19 cellular contexts compared by ENCODE assay signal in genomic region chr16:53816211-53816610, GRCh38.
A peak's percentile ranks its signal among the peaks of the same experiment; 100 is the strongest.
DNase-seq lines count a peak whose midpoint lies in the region; ATAC-seq, FAIRE-seq and TF ChIP-seq lines count a peak whose summit lies in the region.
"Had no signal": no experiment of that assay in that cellular context is flagged by ENCODE, and none has a peak within 500 bp of the region (broad histone marks: within the 10 kb centered on the region; RNA-seq: fewer than 3 reads in every experiment).

No MANE protein-coding gene starts in this region.

- H3K27ac Mint-ChIP-seq in astrocyte (ENCODE audit: unreplicated experiment), result peak overlapping the region; percentile 95
- H3K27ac Mint-ChIP-seq in stimulated activated effector memory CD8-positive, alpha-beta T cell treated with anti-CD3 and anti-CD28 coated beads, Interleukin-12 subunit alpha, Interleukin-12 subunit beta, amount 100 ng/mL, for 72 hours, result no peak overlapping the region
- H3K27ac Mint-ChIP-seq: activated CD4-positive, alpha-beta T cell treated with anti-CD3 and anti-CD28 coated beads for 36 hours; stimulated activated naive CD8-positive, alpha-beta T cell treated with anti-CD3 and anti-CD28 coated beads, Interleukin-15, Interleukin-2, amounts not matched to agents 100 ng/mL and 50 ng/mL, for 24 hours; type B pancreatic cell had no signal

- POLR2A ChIA-PET in AG04450 (lab: Yijun Ruan, JAX), result interaction anchor here (0.6 kb wide), 1 partner anchor 134 kb away, joined by 3 read pairs; no protein-coding TSS in a partner anchor

- H3K36me3 ChIP-seq in astrocyte (ENCODE audit: insufficient read depth, low read length), result no peaks in the 10 kb centered on the region
- H3K36me3 ChIP-seq in hepatocyte (replicated peaks; ENCODE audit: insufficient read depth, low read depth), result no peaks in the 10 kb centered on the region

- TF ChIP-seq CTCF in AG04450 (IDR thresholded peaks at IDR 0.05; ENCODE audit: low read depth, low read length), result no peak
- no peak for TF ChIP-seq CTCF in astrocyte (IDR thresholded peaks at IDR 0.05; ENCODE audit: insufficient read depth, low read depth, low read length)
- TF ChIP-seq CTCF in hepatocyte (IDR thresholded peaks at IDR 0.05; ENCODE audit: poor library complexity), result no peak

- peaks cover under 1% of the 10 kb centered on the region for H3K79me2 ChIP-seq in astrocyte (ENCODE audit: insufficient read depth, low read length)
- no peaks in the 10 kb centered on the region for H3K79me2 ChIP-seq in hepatocyte

- no peaks in the 10 kb centered on the region for H4K20me1 ChIP-seq in astrocyte (ENCODE audit: insufficient read depth, low read length)
- H4K20me1 ChIP-seq in hepatocyte (ENCODE audit: insufficient read depth, poor library complexity, severe bottlenecking), result no peaks in the 10 kb centered on the region

- H3K4me3 ChIP-seq in AG04450 (ENCODE audit: low read depth, low read length) (no peak overlapping the region), astrocyte (ENCODE audit: insufficient read depth, low read depth, low read length) (no peak overlapping the region), hepatocyte (no peak overlapping the region)
- H3K4me3 ChIP-seq: mucosa of descending colon had no signal

- 83% methylated on average over 2 of the region's 2 CpGs for WGBS in hepatocyte (ENCODE audit: low lambda C conversion rate, missing lambda C conversion rate)

- no peaks in the 10 kb centered on the region for H3K9me2 ChIP-seq in hepatocyte (replicated peaks; ENCODE audit: insufficient read depth)

- peaks cover 14% of the 10 kb centered on the region for H3K36me3 Mint-ChIP-seq in astrocyte (ENCODE audit: low read depth, unreplicated experiment)
- peaks cover 13% of the 10 kb centered on the region for H3K36me3 Mint-ChIP-seq in stimulated activated effector memory CD8-positive, alpha-beta T cell treated with anti-CD3 and anti-CD28 coated beads, Interleukin-12 subunit alpha, Interleukin-12 subunit beta, amount 100 ng/mL, for 72 hours

- peak overlapping the region; percentile 34 for H3K9ac ChIP-seq in astrocyte (ENCODE audit: low read length)

- H3K9me3 ChIP-seq in AG04450 (ENCODE audit: control insufficient read depth, insufficient read depth, low read length), result no peaks in the 10 kb centered on the region
- H3K9me3 ChIP-seq in astrocyte (ENCODE audit: insufficient read depth, low read depth, low read length), result no peaks in the 10 kb centered on the region
- H3K9me3 ChIP-seq in hepatocyte (ENCODE audit: low read depth), result no peaks in the 10 kb centered on the region
- H3K9me3 ChIP-seq: mucosa of descending colon had no signal

- CTCF ChIA-PET in AG04450 (lab: Charles Lee), result interaction anchor here (0.6 kb wide), 1 partner anchor 70 kb away, joined by 3 read pairs; no protein-coding TSS in a partner anchor

- no peak overlapping the region for H3K4me2 ChIP-seq in astrocyte (ENCODE audit: low read length)
- H3K4me2 ChIP-seq in hepatocyte, result no peak overlapping the region

- H3K4me1 Mint-ChIP-seq in astrocyte (ENCODE audit: low read depth, unreplicated experiment), result peaks cover 30% of the 10 kb centered on the region
- H3K4me1 Mint-ChIP-seq in stimulated activated effector memory CD8-positive, alpha-beta T cell treated with anti-CD3 and anti-CD28 coated beads, Interleukin-12 subunit alpha, Interleukin-12 subunit beta, amount 100 ng/mL, for 72 hours, result peaks cover 25% of the 10 kb centered on the region

- H3K4me1 ChIP-seq in astrocyte (ENCODE audit: insufficient read depth, low read length) (peaks cover 23% of the 10 kb centered on the region), hepatocyte (ENCODE audit: insufficient read depth) (no peaks in the 10 kb centered on the region)

- peaks cover 2% of the 10 kb centered on the region for H3K9me3 Mint-ChIP-seq in astrocyte (ENCODE audit: unreplicated experiment)
- H3K9me3 Mint-ChIP-seq in stimulated activated effector memory CD8-positive, alpha-beta T cell treated with anti-CD3 and anti-CD28 coated beads, Interleukin-12 subunit alpha, Interleukin-12 subunit beta, amount 100 ng/mL, for 72 hours, result no peaks in the 10 kb centered on the region

- FAIRE-seq in HTR-8/SVneo (lab: Jason Lieb, UNC), result peak; percentile 36
- FAIRE-seq in astrocyte (lab: Jason Lieb, UNC), result no peak
- FAIRE-seq: frontal cortex had no signal

- H3K27ac ChIP-seq in AG04450 (ENCODE audit: low read depth, low read length) (peak overlapping the region; percentile 63), astrocyte (ENCODE audit: low read depth, low read length) (peak overlapping the region; percentile 91), hepatocyte (peak overlapping the region; percentile 67)

- H2AFZ ChIP-seq in astrocyte (ENCODE audit: low read depth, low read length) (no peak overlapping the region), hepatocyte (no peak overlapping the region)

- ATAC-seq in stimulated activated effector memory CD8-positive, alpha-beta T cell treated with anti-CD3 and anti-CD28 coated beads, Interleukin-12 subunit alpha, Interleukin-12 subunit beta, amount 100 ng/mL, for 72 hours, result no peak
- ATAC-seq: activated CD4-positive, alpha-beta T cell treated with anti-CD3 and anti-CD28 coated beads for 36 hours; mucosa of descending colon had no signal

- DNase-seq in AG04450 (ENCODE audit: low read depth, low spot score) (no peak), HTR-8/SVneo (ENCODE audit: insufficient read length, low spot score) (no peak), astrocyte (ENCODE audit: low read depth) (no peak), hepatocyte (ENCODE audit: low spot score) (no peak), NCI-H146 (lab: John Stamatoyannopoulos, UW) (no peak), NCI-H187 (lab: John Stamatoyannopoulos, UW) (no peak), NCI-H524 (lab: John Stamatoyannopoulos, UW) (no peak)
- DNase-seq in stimulated activated effector memory CD8-positive, alpha-beta T cell treated with anti-CD3 and anti-CD28 coated beads, Interleukin-12 subunit alpha, Interleukin-12 subunit beta, amount 100 ng/mL, for 72 hours (ENCODE audit: low spot score in 2 of 2), result no peak
- DNase-seq: activated CD4-positive, alpha-beta T cell treated with anti-CD3 and anti-CD28 coated beads for 36 hours; activated gamma-delta T cell treated with Interleukin-2 at 50 U/mL for 16 hours; amygdala; HCEC 1CT; KBM-7; mucosa of descending colon; NCI-H1105; NCI-H748 treated with DMSO at 0.1 percent for 48 hours had no signal

- no peak overlapping the region for H3K4me3 Mint-ChIP-seq in astrocyte (ENCODE audit: unreplicated experiment)
- no peak overlapping the region for H3K4me3 Mint-ChIP-seq in stimulated activated effector memory CD8-positive, alpha-beta T cell treated with anti-CD3 and anti-CD28 coated beads, Interleukin-12 subunit alpha, Interleukin-12 subunit beta, amount 100 ng/mL, for 72 hours
- H3K4me3 Mint-ChIP-seq: activated CD4-positive, alpha-beta T cell treated with anti-CD3 and anti-CD28 coated beads for 36 hours; stimulated activated naive CD8-positive, alpha-beta T cell treated with anti-CD3 and anti-CD28 coated beads, Interleukin-15, Interleukin-2, amounts not matched to agents 100 ng/mL and 50 ng/mL, for 24 hours; type B pancreatic cell had no signal

- no peaks in the 10 kb centered on the region for H3K27me3 ChIP-seq in AG04450 (ENCODE audit: control insufficient read depth, insufficient read depth, low read length)
- no peaks in the 10 kb centered on the region for H3K27me3 ChIP-seq in astrocyte (ENCODE audit: insufficient read depth, low read length)
- no peaks in the 10 kb centered on the region for H3K27me3 ChIP-seq in hepatocyte

- no peaks in the 10 kb centered on the region for H3K27me3 Mint-ChIP-seq in astrocyte (ENCODE audit: low read depth, unreplicated experiment)
- H3K27me3 Mint-ChIP-seq: activated CD4-positive, alpha-beta T cell treated with anti-CD3 and anti-CD28 coated beads for 36 hours; stimulated activated naive CD8-positive, alpha-beta T cell treated with anti-CD3 and anti-CD28 coated beads, Interleukin-15, Interleukin-2, amounts not matched to agents 100 ng/mL and 50 ng/mL, for 24 hours; type B pancreatic cell had no signal
